ENCODE assay signal across 9 cellular contexts in the genomic region with DNA sequence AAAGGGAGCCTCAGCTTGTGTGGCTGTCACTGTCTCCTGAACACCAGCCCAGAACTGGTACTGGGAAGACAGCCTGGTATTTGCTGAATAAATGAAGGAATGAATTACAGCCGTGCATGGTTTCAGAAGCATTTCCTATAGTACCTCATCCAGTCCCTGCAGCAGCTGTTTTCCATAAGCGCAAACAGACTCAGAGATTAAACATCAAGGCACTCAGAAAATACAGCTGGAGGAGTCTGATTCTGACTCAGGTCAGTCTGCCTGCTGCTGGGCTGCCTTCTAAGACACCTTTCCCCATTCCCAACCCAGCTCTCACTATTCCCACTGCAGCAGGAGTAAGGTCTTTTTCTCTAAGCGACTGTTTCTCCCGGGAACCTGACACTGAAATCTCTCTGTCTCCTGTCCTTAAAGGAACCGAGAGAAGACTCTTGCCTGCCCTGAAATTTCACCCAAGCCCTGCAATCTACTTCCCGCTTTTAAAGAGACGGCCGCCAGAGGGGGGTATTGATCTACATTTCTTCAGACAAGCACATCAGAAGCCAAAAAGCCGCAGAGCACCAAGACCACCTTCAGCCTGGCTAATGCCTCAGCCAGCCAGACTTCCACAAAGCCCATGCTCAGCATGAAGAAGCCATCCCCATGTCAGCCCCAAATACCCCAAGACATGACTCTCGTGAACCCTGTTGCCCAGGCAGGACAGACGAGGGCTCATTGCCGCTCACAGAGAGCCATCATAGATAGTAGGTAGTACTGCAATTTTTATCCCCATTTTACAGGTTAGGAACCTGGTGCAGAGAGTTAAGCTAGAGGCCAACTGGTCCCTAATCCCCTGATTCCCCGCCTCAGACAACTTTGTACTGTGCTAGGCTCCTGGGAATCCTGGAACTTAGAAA. TPM values are rescaled to one million over a fixed set of nuclear protein-coding genes. Genes with fewer than 3 reads are reported as not detected.
DNase-seq lines count a peak whose midpoint lies in the region; FAIRE-seq and TF ChIP-seq lines count a peak whose summit lies in the region.
"Had no signal": no experiment of that assay in that cellular context is flagged by ENCODE, and none has a peak within 500 bp of the region (broad histone marks: within the 10 kb centered on the region; RNA-seq: fewer than 3 reads in every experiment).

No MANE protein-coding gene starts in this region.

- H3K4me1 ChIP-seq in osteoblast (ENCODE audit: insufficient read depth, low read length) (no peaks in the 10 kb centered on the region), thyroid gland (no peaks in the 10 kb centered on the region)

- peaks cover 3% of the 10 kb centered on the region for H3K9me3 ChIP-seq in osteoblast (ENCODE audit: low read depth, low read length)
- H3K9me3 ChIP-seq in thyroid gland, result no peaks in the 10 kb centered on the region
- H3K9me3 ChIP-seq: BLaER1 had no signal

- TF ChIP-seq POLR2A in thyroid gland (IDR thresholded peaks at IDR 0.05), result no peak

- no peak overlapping the region for H3K4me3 ChIP-seq in osteoblast (ENCODE audit: insufficient read depth, low read length)
- H3K4me3 ChIP-seq in thyroid gland (replicated peaks in 1 of 3), result no peak overlapping the region
- H3K4me3 ChIP-seq: BLaER1 had no signal

- H3K27me3 ChIP-seq in osteoblast (ENCODE audit: insufficient read depth, low read length) (peaks cover 7% of the 10 kb centered on the region), thyroid gland (no peaks in the 10 kb centered on the region)
- H3K27me3 ChIP-seq: BLaER1 had no signal

- 35 to 40% methylated on average over 13 of the region's 13 CpGs for WGBS in thyroid gland, 2 donors

- H4K20me1 ChIP-seq in osteoblast (ENCODE audit: insufficient read depth, low read length), result no peaks in the 10 kb centered on the region
- H4K20me1 ChIP-seq: BLaER1 had no signal

- DNase-seq in NCI-H146 (lab: John Stamatoyannopoulos, UW), result peak; percentile 33
- DNase-seq in NCI-H146 treated with DMSO at 0.1 percent for 48 hours (lab: John Stamatoyannopoulos, UW; ENCODE audit: unreplicated experiment), result no peak
- DNase-seq in KG1 (lab: John Stamatoyannopoulos, UW), result peak; percentile 87
- DNase-seq in SHP77 treated with DMSO at 0.1 percent for 48 hours (lab: John Stamatoyannopoulos, UW), result peak; percentile 1
- DNase-seq in activated effector memory CD4-positive, alpha-beta T cell treated with Interleukin-2 at 50 U/mL for 16 hours, result peak; percentile 32
- peak; percentile 47 to 55 for DNase-seq in frontal cortex (ENCODE audit: low spot score in 2 of 2)
- DNase-seq in osteoblast (ENCODE audit: insufficient read length, low spot score, missing footprints), result peak; percentile 92
- DNase-seq in thyroid gland, result peak; percentile 81 to 85

- no peak overlapping the region for H3K27ac ChIP-seq in osteoblast (ENCODE audit: low read depth, low read length)
- no peak overlapping the region for H3K27ac ChIP-seq in thyroid gland
- H3K27ac ChIP-seq: BLaER1 had no signal

- intact Hi-C loops in thyroid gland (cut with DNase I), result loop anchor here (2.0 to 10.0 kb wide), 2 partner anchors 87 to 315 kb away; no protein-coding TSS in a partner anchor

- H3K79me2 ChIP-seq in osteoblast (ENCODE audit: insufficient read depth, low read length), result no peaks in the 10 kb centered on the region

- FAIRE-seq in frontal cortex (lab: Jason Lieb, UNC), result no peak

- H3K4me2 ChIP-seq in osteoblast (ENCODE audit: insufficient read depth, low read length), result no peak overlapping the region
- H3K4me2 ChIP-seq: BLaER1 had no signal

- H3K36me3 ChIP-seq in osteoblast (ENCODE audit: insufficient read depth, low read length) (no peaks in the 10 kb centered on the region), thyroid gland (no peaks in the 10 kb centered on the region)
- H3K36me3 ChIP-seq: BLaER1 had no signal

- H2AFZ ChIP-seq in osteoblast (ENCODE audit: low read length), result peak overlapping the region; percentile 44

- peak; percentile 78 for TF ChIP-seq CTCF in osteoblast (IDR thresholded peaks at IDR 0.05; ENCODE audit: extremely low read depth, low read depth, low read length)
- peak; percentile 38 to 81 (median 66) for TF ChIP-seq CTCF in thyroid gland (IDR thresholded peaks at IDR 0.05)

RNA-seq across cellular contexts. Expression of gene FOXI1, which starts 5.4 kb away (rescaled TPM):
- total RNA-seq in frontal cortex (not detected), osteoblast (not detected in 2 replicates), thyroid gland (not detected)
